21 cellular contexts compared by ENCODE assay signal in genomic region chr1:6073480-6074053, GRCh38.
"Had no signal": no experiment of that assay in that cellular context is flagged by ENCODE, and none has a peak within 500 bp of the region (broad histone marks: within the 10 kb centered on the region; RNA-seq: fewer than 3 reads in every experiment).

No MANE protein-coding gene starts in this region.

- H3K27ac Mint-ChIP-seq: endodermal cell, naive B cell, nephron had no signal

- H3K9me3 ChIP-seq: colonic mucosa, left ventricle myocardium inferior, psoas muscle, thyroid gland, upper lobe of left lung, vagina had no signal

- H3K27me3 Mint-ChIP-seq: naive B cell had no signal

- H3K36me3 ChIP-seq: colonic mucosa, thyroid gland, vagina had no signal

- H3K27ac ChIP-seq: colonic mucosa, foreskin keratinocyte, left ventricle myocardium inferior, psoas muscle, thyroid gland, upper lobe of left lung, vagina had no signal

- H3K4me3 ChIP-seq: colonic mucosa, left ventricle myocardium inferior, lung, psoas muscle, thyroid gland, upper lobe of left lung, vagina had no signal

- DNase-seq: colonic mucosa; dermis blood vessel endothelial cell; effector CD4-positive, alpha-beta T cell; endodermal cell; erythroblast; foreskin keratinocyte; kidney; left cardiac atrium; left ventricle myocardium inferior; mesendoderm; naive B cell; psoas muscle; small intestine; stimulated activated CD4-positive, alpha-beta T cell treated with anti-CD3 and anti-CD28 coated beads, Interleukin-12 subunit alpha, Interleukin-12 subunit beta, amount 100 ng/mL, for 4 hours; stimulated activated naive CD4-positive, alpha-beta T cell treated with Interleukin-2 at 50 U/mL for 16 hours; thyroid gland; upper lobe of left lung had no signal

- H3K4me1 Mint-ChIP-seq: endodermal cell, nephron had no signal

- ATAC-seq: foreskin keratinocyte, left cardiac atrium, psoas muscle had no signal

- H3K27me3 ChIP-seq: colonic mucosa, foreskin keratinocyte, thyroid gland, upper lobe of left lung, vagina had no signal

- FAIRE-seq: endothelial cell of umbilical vein, kidney, small intestine had no signal

- H3K9me3 Mint-ChIP-seq: endodermal cell, naive B cell, nephron had no signal

- H3K4me1 ChIP-seq: colonic mucosa, foreskin keratinocyte, left ventricle myocardium inferior, psoas muscle, thyroid gland, upper lobe of left lung, vagina had no signal

- H3K4me3 Mint-ChIP-seq: endodermal cell, naive B cell, nephron had no signal
